In genomic region chr21:24272527-24272938, GRCh38 we compare ENCODE assay signal across 19 cellular contexts.
DNase-seq lines count a peak whose midpoint lies in the region; ATAC-seq and TF ChIP-seq lines count a peak whose summit lies in the region.
"Had no signal": no experiment of that assay in that cellular context is flagged by ENCODE, and none has a peak within 500 bp of the region (broad histone marks: within the 10 kb centered on the region; RNA-seq: fewer than 3 reads in every experiment).

No MANE protein-coding gene starts in this region.

- POLR2A ChIA-PET in SK-N-SH (lab: Yijun Ruan, JAX): no interaction called here
- POLR2A ChIA-PET in CD4-positive, alpha-beta memory T cell (lab: Charles Lee; ENCODE audit: partially characterized antibody): no interaction called here

- H3K36me3 Mint-ChIP-seq in endothelial cell (ENCODE audit: low read depth, unreplicated experiment): no peaks in the 10 kb centered on the region
- H3K36me3 Mint-ChIP-seq in stimulated activated memory B cell treated with anti-CD40 and anti-IgM and Interleukin-4, amounts not matched to agents 10 μg/mL and 1 μg/mL and 100 μg/mL, for 72 hours: no peaks in the 10 kb centered on the region
- no peaks in the 10 kb centered on the region for H3K36me3 Mint-ChIP-seq in CD4-positive, alpha-beta memory T cell

- H3F3A ChIP-seq in SK-N-SH (replicated peaks; ENCODE audit: insufficient read depth) (no peaks in the 10 kb centered on the region), SU-DHL-6 (ENCODE audit: insufficient read depth) (no peaks in the 10 kb centered on the region)

- no peak overlapping the region for H3K4me3 ChIP-seq in SK-N-SH (ENCODE audit: low read depth in 2 of 2, low read length in 1 of 2)
- H3K4me3 ChIP-seq in SU-DHL-6 (ENCODE audit: insufficient read depth, low read length, poor library complexity, severe bottlenecking): no peak overlapping the region
- H3K4me3 ChIP-seq in CD4-positive, alpha-beta memory T cell (ENCODE audit: low read length in 2 of 2): no peak overlapping the region

- H3K9me3 ChIP-seq in SK-N-SH: no peaks in the 10 kb centered on the region
- no peaks in the 10 kb centered on the region for H3K9me3 ChIP-seq in SU-DHL-6 (ENCODE audit: insufficient read depth, low read length)
- no peaks in the 10 kb centered on the region for H3K9me3 ChIP-seq in CD4-positive, alpha-beta memory T cell (ENCODE audit: control insufficient read depth in 1 of 2, low read length in 2 of 2)

- no peak overlapping the region for H2AFZ ChIP-seq in SK-N-SH (ENCODE audit: low read depth)
- peak overlapping the region; percentile 67 for H2AFZ ChIP-seq in SU-DHL-6 (ENCODE audit: low read depth, low read length, severe bottlenecking)

- WGBS in SK-N-SH (ENCODE audit: low lambda C conversion rate): 73% methylated on average over 3 of the region's 3 CpGs

- intact Hi-C loops in CD4-positive, alpha-beta memory T cell (cut with micrococcal nuclease): no loop called here

- H3K27me3 ChIP-seq in SK-N-SH (ENCODE audit: insufficient read depth) (no peaks in the 10 kb centered on the region), SU-DHL-6 (ENCODE audit: low read length) (no peaks in the 10 kb centered on the region)
- no peaks in the 10 kb centered on the region for H3K27me3 ChIP-seq in CD4-positive, alpha-beta memory T cell (ENCODE audit: insufficient read depth, low read length)

- H3K4me2 ChIP-seq in SK-N-SH (no peak overlapping the region), SU-DHL-6 (ENCODE audit: low read depth, low read length, poor library complexity, severe bottlenecking) (peak overlapping the region; percentile 10)

- peaks cover 11% of the 10 kb centered on the region for H3K9me3 Mint-ChIP-seq in endothelial cell (ENCODE audit: unreplicated experiment)
- H3K9me3 Mint-ChIP-seq in stimulated activated memory B cell treated with anti-CD40 and anti-IgM and Interleukin-4, amounts not matched to agents 10 μg/mL and 1 μg/mL and 100 μg/mL, for 72 hours: no peaks in the 10 kb centered on the region
- H3K9me3 Mint-ChIP-seq in CD4-positive, alpha-beta memory T cell: peaks cover 0 to 12% (median 2%) of the 10 kb centered on the region in 8 donors

- no peak for TF ChIP-seq EP300 in SK-N-SH (IDR thresholded peaks at IDR 0.05; ENCODE audit: borderline replicate concordance in 1 of 2, low read depth in 1 of 2, low read length in 1 of 2)

- no peaks in the 10 kb centered on the region for H4K20me1 ChIP-seq in SK-N-SH (ENCODE audit: insufficient read depth)
- no peaks in the 10 kb centered on the region for H4K20me1 ChIP-seq in SU-DHL-6 (ENCODE audit: low read depth, low read length)

- no peaks in the 10 kb centered on the region for H3K79me2 ChIP-seq in SK-N-SH (ENCODE audit: insufficient read depth)
- no peaks in the 10 kb centered on the region for H3K79me2 ChIP-seq in SU-DHL-6 (ENCODE audit: insufficient read depth, low read length)

- H3K9me2 ChIP-seq in SK-N-SH (no peaks in the 10 kb centered on the region), SU-DHL-6 (replicated peaks; ENCODE audit: insufficient read depth, low read length) (no peaks in the 10 kb centered on the region)

- peak overlapping the region; percentile 80 for H3K27ac Mint-ChIP-seq in endothelial cell (ENCODE audit: unreplicated experiment)
- H3K27ac Mint-ChIP-seq in stimulated activated memory B cell treated with anti-CD40 and anti-IgM and Interleukin-4, amounts not matched to agents 10 μg/mL and 1 μg/mL and 100 μg/mL, for 72 hours: no peak overlapping the region
- H3K27ac Mint-ChIP-seq in CD4-positive, alpha-beta memory T cell: no peak overlapping the region

- peaks cover 0 to 3% of the 10 kb centered on the region in 2 experiments; a peak in 2 of 4 replicates for H3K4me1 ChIP-seq in SK-N-SH (ENCODE audit: control insufficient read depth in 1 of 2, insufficient read depth in 2 of 2, low read depth in 1 of 2, low read length in 1 of 2)
- no peaks in the 10 kb centered on the region for H3K4me1 ChIP-seq in CD4-positive, alpha-beta memory T cell (ENCODE audit: insufficient read depth, low read length)

- CTCF ChIA-PET in SK-N-SH (lab: Yijun Ruan, JAX): no interaction called here
- CTCF ChIA-PET in CD4-positive, alpha-beta memory T cell (lab: Charles Lee; ENCODE audit: partially characterized antibody): no interaction called here

- DNase-seq in SK-N-SH (no peak), endothelial cell (ENCODE audit: low spot score) (peak; percentile 5), DMS 273 (lab: John Stamatoyannopoulos, UW; ENCODE audit: unreplicated experiment) (no peak)
- no peak for DNase-seq in CD4-positive, alpha-beta memory T cell
- DNase-seq: Calu3, DMS53, EL, HCEC 1CT, NCI-H1694 treated with DMSO at 0.1 percent for 48 hours, NCI-H2227 treated with DMSO at 0.1 percent for 48 hours, NCI-H510A treated with DMSO at 0.1 percent for 48 hours, NCI-H774, PC-3, RPMI8226 had no signal

- no peak overlapping the region for H3K27ac ChIP-seq in SK-N-SH (ENCODE audit: low read depth in 2 of 2, low read length in 1 of 2)
- no peak overlapping the region for H3K27ac ChIP-seq in SU-DHL-6 (ENCODE audit: low read depth, low read length)
- no peak overlapping the region for H3K27ac ChIP-seq in CD4-positive, alpha-beta memory T cell (ENCODE audit: low read depth, low read length)
- H3K27ac ChIP-seq: 22Rv1 had no signal

- H3K4me1 Mint-ChIP-seq in endothelial cell (ENCODE audit: unreplicated experiment): no peaks in the 10 kb centered on the region
- H3K4me1 Mint-ChIP-seq in stimulated activated memory B cell treated with anti-CD40 and anti-IgM and Interleukin-4, amounts not matched to agents 10 μg/mL and 1 μg/mL and 100 μg/mL, for 72 hours: no peaks in the 10 kb centered on the region
- H3K4me1 Mint-ChIP-seq in CD4-positive, alpha-beta memory T cell: peaks cover 0 to 2% (median 0%) of the 10 kb centered on the region in 4 donors

- ATAC-seq in SK-N-SH treated with all-trans-retinoic acid at 6 μM for 48 hours (no peak), GM18873 (IDR thresholded peaks at IDR 0.05; ENCODE audit: low FRiP score, unreplicated experiment) (no peak)
- ATAC-seq in stimulated activated memory B cell treated with anti-CD40 and anti-IgM and Interleukin-4, amounts not matched to agents 10 μg/mL and 1 μg/mL and 100 μg/mL, for 72 hours: peak; percentile 50
- ATAC-seq: PC-3 had no signal

- H3K4me3 Mint-ChIP-seq in endothelial cell (ENCODE audit: unreplicated experiment): no peak overlapping the region
- no peak overlapping the region for H3K4me3 Mint-ChIP-seq in stimulated activated memory B cell treated with anti-CD40 and anti-IgM and Interleukin-4, amounts not matched to agents 10 μg/mL and 1 μg/mL and 100 μg/mL, for 72 hours
- H3K4me3 Mint-ChIP-seq in CD4-positive, alpha-beta memory T cell: peak overlapping the region in 1 of 8 donors; percentile 5

- H3K36me3 ChIP-seq in SK-N-SH (replicated peaks in 1 of 2; ENCODE audit: control insufficient read depth in 1 of 2, insufficient read depth in 2 of 2, low read length in 1 of 2) (no peaks in the 10 kb centered on the region), SU-DHL-6 (ENCODE audit: low read length) (no peaks in the 10 kb centered on the region)
- H3K36me3 ChIP-seq in CD4-positive, alpha-beta memory T cell (ENCODE audit: insufficient read depth, low read length): no peaks in the 10 kb centered on the region

- H3K9ac ChIP-seq in SK-N-SH: no peak overlapping the region
- no peak overlapping the region for H3K9ac ChIP-seq in SU-DHL-6 (ENCODE audit: low read length)

- TF ChIP-seq CTCF in SK-N-SH (IDR thresholded peaks at IDR 0.05) (no peak), SU-DHL-6 (IDR thresholded peaks at IDR 0.05; ENCODE audit: insufficient read depth, low read length, poor library complexity, severe bottlenecking) (no peak), endothelial cell (IDR thresholded peaks at IDR 0.05; ENCODE audit: unreplicated experiment) (no peak)

- no peak for TF ChIP-seq RAD21 in SK-N-SH (IDR thresholded peaks at IDR 0.05; ENCODE audit: low read length)

- no peaks in the 10 kb centered on the region for H3K27me3 Mint-ChIP-seq in endothelial cell (ENCODE audit: unreplicated experiment)
- no peaks in the 10 kb centered on the region for H3K27me3 Mint-ChIP-seq in stimulated activated memory B cell treated with anti-CD40 and anti-IgM and Interleukin-4, amounts not matched to agents 10 μg/mL and 1 μg/mL and 100 μg/mL, for 72 hours
- H3K27me3 Mint-ChIP-seq in CD4-positive, alpha-beta memory T cell: no peaks in the 10 kb centered on the region

TF ChIP-seq in SK-N-SH, 30 proteins besides CTCF, POLR2A, EP300 and RAD21:
- TF ChIP-seq GATA2 (CRISPR knock-in tag; IDR thresholded peaks at IDR 0.05) (peak; percentile 35; the same call in 1 of the 2 replicates), CHD2 (IDR thresholded peaks at IDR 0.05; ENCODE audit: low read length, partially characterized antibody) (no peak), FOXM1 (IDR thresholded peaks at IDR 0.05; ENCODE audit: low read depth) (no peak), FOXJ3 (CRISPR knock-in tag; IDR thresholded peaks at IDR 0.05) (no peak), EZH2phosphoT487 (IDR thresholded peaks at IDR 0.05; ENCODE audit: borderline replicate concordance, low read depth) (no peak)

TF ChIP-seq in SK-N-SH treated with all-trans-retinoic acid at 6 μM for 48 hours, 23 proteins besides CTCF, POLR2A, EP300 and RAD21 (continues in another document):
- TF ChIP-seq PPARA (CRISPR knock-in tag; IDR thresholded peaks at IDR 0.05; ENCODE audit: borderline replicate concordance) (no peak), RARB (CRISPR knock-in tag; IDR thresholded peaks at IDR 0.05) (no peak), ZNF8 (CRISPR knock-in tag; IDR thresholded peaks at IDR 0.05) (no peak), ZFP30 (CRISPR knock-in tag; IDR thresholded peaks at IDR 0.05) (no peak), POU6F1 (CRISPR knock-in tag; IDR thresholded peaks at IDR 0.05; ENCODE audit: borderline replicate concordance, low read depth) (no peak), ZFP3 (CRISPR knock-in tag; IDR thresholded peaks at IDR 0.05) (no peak)
